ENCODE assay signal across 8 cellular contexts in genomic region chr6:26234421-26235239, GRCh38.
A peak's percentile ranks its signal among the peaks of the same experiment; 100 is the strongest.
DNase-seq lines count a peak whose midpoint lies in the region; ATAC-seq and TF ChIP-seq lines count a peak whose summit lies in the region.

No MANE protein-coding gene starts in this region.

- H3K27me3 Mint-ChIP-seq in activated CD8-positive, alpha-beta memory T cell treated with anti-CD3 and anti-CD28 coated beads, Interleukin-2, amount 10 ng/mL, durations not matched to agents 7 days and 5 days, result peaks cover 2% of the 10 kb centered on the region
- no peaks in the 10 kb centered on the region for H3K27me3 Mint-ChIP-seq in naive B cell

- H3K36me3 ChIP-seq in suprapubic skin, result no peaks in the 10 kb centered on the region

- DNase-seq in AG04449 (ENCODE audit: low read depth, low spot score) (no peak), NCI-H69 (lab: John Stamatoyannopoulos, UW) (peak; percentile 95), erythroblast (lab: John Stamatoyannopoulos, UW) (peak; percentile 95), naive B cell (peak; percentile 75), suprapubic skin (ENCODE audit: low spot score in 2 of 2) (no peak)
- DNase-seq in activated CD8-positive, alpha-beta memory T cell treated with anti-CD3 and anti-CD28 coated beads, Interleukin-2, amount 10 ng/mL, durations not matched to agents 7 days and 5 days, result peak; percentile 89

- peak; percentile 32 for ATAC-seq in GM18858 (IDR thresholded peaks at IDR 0.05; ENCODE audit: unreplicated experiment)
- ATAC-seq in HG03045 (IDR thresholded peaks at IDR 0.05; ENCODE audit: unreplicated experiment), result peak; percentile 60
- ATAC-seq in activated CD8-positive, alpha-beta memory T cell treated with anti-CD3 and anti-CD28 coated beads, Interleukin-2, amount 10 ng/mL, durations not matched to agents 7 days and 5 days, result peak; percentile 67
- peak; percentile 62 to 66 for ATAC-seq in naive B cell (ENCODE audit: low read depth in 2 of 2)

- TF ChIP-seq CTCF in AG04449 (IDR thresholded peaks at IDR 0.05; ENCODE audit: insufficient read depth, low read length, missing control alignments) (no peak), suprapubic skin (IDR thresholded peaks at IDR 0.05) (no peak)

- no peaks in the 10 kb centered on the region for H3K9me3 ChIP-seq in suprapubic skin

- peak overlapping the region; percentile 98 for H3K27ac Mint-ChIP-seq in activated CD8-positive, alpha-beta memory T cell treated with anti-CD3 and anti-CD28 coated beads, Interleukin-2, amount 10 ng/mL, durations not matched to agents 7 days and 5 days
- H3K27ac Mint-ChIP-seq in naive B cell, result peak overlapping the region; percentile 92 to 99 (median 97)

- H3K4me3 ChIP-seq in AG04449 (ENCODE audit: low read depth, low read length), result peak overlapping the region; percentile 60
- H3K4me3 ChIP-seq in suprapubic skin, result peak overlapping the region; percentile 61

- peaks cover 30% of the 10 kb centered on the region for H3K4me1 ChIP-seq in suprapubic skin

- POLR2A ChIA-PET in AG04449 (lab: Yijun Ruan, JAX), result interaction anchor here (0.6 to 2.7 kb wide), 11 partner anchors 9 to 912 kb away, joined by 3 to 25 read pairs (median 4); a partner anchor contains a TSS

- TF ChIP-seq EP300 in suprapubic skin (IDR thresholded peaks at IDR 0.05), result no peak

- peaks cover 43% of the 10 kb centered on the region for H3K27me3 ChIP-seq in suprapubic skin

- TF ChIP-seq POLR2A in erythroblast (IDR thresholded peaks at IDR 0.05; ENCODE audit: low read length), result peak; percentile 99
- peak; percentile 59 to 76 for TF ChIP-seq POLR2A in suprapubic skin (IDR thresholded peaks at IDR 0.05)

- peaks cover 38% of the 10 kb centered on the region for H3K4me1 Mint-ChIP-seq in activated CD8-positive, alpha-beta memory T cell treated with anti-CD3 and anti-CD28 coated beads, Interleukin-2, amount 10 ng/mL, durations not matched to agents 7 days and 5 days
- H3K4me1 Mint-ChIP-seq in naive B cell, result peaks cover 9 to 25% (median 16%) of the 10 kb centered on the region in 3 donors

- H3K27ac ChIP-seq in suprapubic skin, result peak overlapping the region; percentile 87

- 3% methylated on average over 33 of the region's 34 CpGs for WGBS in suprapubic skin

- CTCF ChIA-PET in AG04449 (lab: Yijun Ruan, JAX), result interaction anchor here (0.7 to 4.7 kb wide), 6 partner anchors 9 to 361 kb away, joined by 3 to 22 read pairs (median 4); a partner anchor contains a TSS
- CTCF ChIA-PET in activated CD8-positive, alpha-beta memory T cell treated with anti-CD3 and anti-CD28 coated beads, Interleukin-2, amount 10 ng/mL, durations not matched to agents 7 days and 5 days (lab: Charles Lee), result interaction anchor here (0.6 to 6.7 kb wide), 14 partner anchors 11 to 1656 kb away, joined by 3 to 30 read pairs (median 4); a partner anchor contains a TSS

- H3K4me3 Mint-ChIP-seq in activated CD8-positive, alpha-beta memory T cell treated with anti-CD3 and anti-CD28 coated beads, Interleukin-2, amount 10 ng/mL, durations not matched to agents 7 days and 5 days, result peak overlapping the region; percentile 82
- peak overlapping the region; percentile 91 to 100 (median 98) for H3K4me3 Mint-ChIP-seq in naive B cell

- H3K36me3 Mint-ChIP-seq in activated CD8-positive, alpha-beta memory T cell treated with anti-CD3 and anti-CD28 coated beads, Interleukin-2, amount 10 ng/mL, durations not matched to agents 7 days and 5 days, result peaks cover 2% of the 10 kb centered on the region
- no peaks in the 10 kb centered on the region for H3K36me3 Mint-ChIP-seq in naive B cell

- no peaks in the 10 kb centered on the region for H3K9me3 Mint-ChIP-seq in activated CD8-positive, alpha-beta memory T cell treated with anti-CD3 and anti-CD28 coated beads, Interleukin-2, amount 10 ng/mL, durations not matched to agents 7 days and 5 days (ENCODE audit: low read depth)
- H3K9me3 Mint-ChIP-seq in naive B cell, result peaks cover 0 to 16% (median 3%) of the 10 kb centered on the region in 7 donors

Comparison
In these comparisons a context has a peak if more than half of its experiments do, and no peak if none do; other contexts are left out.
1. DNase-seq: peak in NCI-H69 (single experiment), activated CD8-positive, alpha-beta memory T cell treated with anti-CD3 and anti-CD28 coated beads, Interleukin-2, amount 10 ng/mL, durations not matched to agents 7 days and 5 days (single experiment), erythroblast (2 of 2) and naive B cell (single experiment); none in AG04449 (single experiment) and suprapubic skin (0 of 2).
2. Peak in every context shown above with its lines, with median percentiles within 50 percentile points of each other: ATAC-seq.